Comparison of ENCODE assay signal across 18 cellular contexts in the genomic region with DNA sequence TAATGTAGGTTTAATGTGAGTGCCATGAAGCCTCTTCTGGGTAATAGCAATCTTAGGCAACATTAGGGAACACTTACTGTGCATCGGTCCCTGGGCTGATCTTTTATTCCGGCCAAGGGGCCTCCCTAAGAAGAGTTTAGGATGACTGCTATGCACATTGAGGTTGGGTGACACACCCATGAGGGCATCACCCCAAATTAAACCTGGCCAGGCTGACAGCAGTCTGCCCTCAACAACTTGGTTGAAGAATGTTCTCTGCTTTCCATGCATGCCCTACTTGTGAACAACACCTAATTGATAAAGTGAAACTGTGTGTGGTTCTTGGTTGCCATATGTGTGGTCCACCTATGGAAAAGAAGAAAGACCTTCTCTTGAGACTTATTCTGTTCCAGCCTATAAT.
A peak's percentile ranks its signal among the peaks of the same experiment; 100 is the strongest.
DNase-seq lines count a peak whose midpoint lies in the region; ATAC-seq and TF ChIP-seq lines count a peak whose summit lies in the region.
"Had no signal": no experiment of that assay in that cellular context is flagged by ENCODE, and none has a peak within 500 bp of the region (broad histone marks: within the 10 kb centered on the region; RNA-seq: fewer than 3 reads in every experiment).

No MANE protein-coding gene starts in this region.

- H3K4me3 Mint-ChIP-seq in T-cell, result peak overlapping the region in 2 of 3 donors; percentile 7 to 80
- H3K4me3 Mint-ChIP-seq in activated naive CD8-positive, alpha-beta T cell, result peak overlapping the region; percentile 75

- TF ChIP-seq CTCF in right lobe of liver (IDR thresholded peaks at IDR 0.05), result no peak

- H3K36me3 Mint-ChIP-seq in T-cell, result peaks cover 3% of the 10 kb centered on the region
- peaks cover 2% of the 10 kb centered on the region for H3K36me3 Mint-ChIP-seq in activated naive CD8-positive, alpha-beta T cell

- H3K4me1 ChIP-seq in thymus (ENCODE audit: control insufficient read depth, insufficient read depth, low read length), result peaks cover 72% of the 10 kb centered on the region
- no peaks in the 10 kb centered on the region for H3K4me1 ChIP-seq in right lobe of liver
- H3K4me1 ChIP-seq: left ventricle myocardium inferior, SJSA1, tibial nerve had no signal

- CTCF ChIA-PET in T-cell (lab: Charles Lee), result interaction anchor here in 1 of 2 donors (1.2 to 1.7 kb wide), 3 partner anchors 10 to 1094 kb away, joined by 3 to 11 read pairs (median 5); no protein-coding TSS in a partner anchor

- H3K27ac ChIP-seq in thymus (ENCODE audit: low read depth) (peak overlapping the region; percentile 87), right lobe of liver (no peak overlapping the region)
- H3K27ac ChIP-seq: left ventricle myocardium inferior, SJSA1, tibial nerve had no signal

- intact Hi-C loops in right lobe of liver (cut with DNase I), result no loop called here

- peak; percentile 1 to 6 (median 3) for ATAC-seq in T-cell (replicated peaks in 1 of 4)
- ATAC-seq in right lobe of liver, result no peak
- ATAC-seq: esophagus mucosa, Panc1 had no signal

- H3K27me3 Mint-ChIP-seq in T-cell, result no peaks in the 10 kb centered on the region
- no peaks in the 10 kb centered on the region for H3K27me3 Mint-ChIP-seq in activated naive CD8-positive, alpha-beta T cell

- WGBS in thymus, result 69% methylated on average over 2 of the region's 2 CpGs
- 68% methylated on average over 2 of the region's 2 CpGs for WGBS in right lobe of liver (ENCODE audit: insufficient coverage, low coverage, low lambda C conversion rate, missing lambda C conversion rate)

- H3K9me3 Mint-ChIP-seq in T-cell, result peaks cover 0 to under 1% (median 0%) of the 10 kb centered on the region in 3 donors
- no peaks in the 10 kb centered on the region for H3K9me3 Mint-ChIP-seq in activated naive CD8-positive, alpha-beta T cell (ENCODE audit: low read depth)

- peaks cover 96 to 99% (median 99%) of the 10 kb centered on the region in 3 donors for H3K4me1 Mint-ChIP-seq in T-cell
- H3K4me1 Mint-ChIP-seq in activated naive CD8-positive, alpha-beta T cell (ENCODE audit: low read depth), result peaks cover 97% of the 10 kb centered on the region

- H3K9me3 ChIP-seq in thymus (ENCODE audit: control insufficient read depth), result no peaks in the 10 kb centered on the region
- H3K9me3 ChIP-seq in right lobe of liver, result no peaks in the 10 kb centered on the region
- H3K9me3 ChIP-seq: SJSA1 had no signal

- H3K36me3 ChIP-seq in thymus (ENCODE audit: control insufficient read depth, insufficient read depth), result no peaks in the 10 kb centered on the region
- H3K36me3 ChIP-seq in right lobe of liver, result no peaks in the 10 kb centered on the region
- H3K36me3 ChIP-seq: left ventricle myocardium inferior, SJSA1, tibial nerve had no signal

- peak overlapping the region; percentile 96 to 99 for H3K27ac Mint-ChIP-seq in T-cell
- peak overlapping the region; percentile 100 for H3K27ac Mint-ChIP-seq in activated naive CD8-positive, alpha-beta T cell

- H3K4me3 ChIP-seq in thymus (ENCODE audit: low read length) (no peak overlapping the region), right lobe of liver (no peak overlapping the region)
- H3K4me3 ChIP-seq: left ventricle myocardium inferior, SJSA1, tibial nerve had no signal

- peak; percentile 48 for DNase-seq in stimulated activated CD4-positive, alpha-beta T cell treated with anti-CD3 and anti-CD28 coated beads, Interleukin-15, amount 100 ng/mL, for 24 hours
- DNase-seq in stimulated activated CD4-positive, alpha-beta T cell treated with anti-CD3 and anti-CD28 coated beads, Interleukin-4, amount 100 ng/mL, for 1 hour, result no peak
- DNase-seq in T-cell, result no peak
- no peak for DNase-seq in right lobe of liver
- DNase-seq in DMS53 treated with DMSO at 0.1 percent for 48 hours (lab: John Stamatoyannopoulos, UW; ENCODE audit: unreplicated experiment), result no peak
- DNase-seq in NOMO-1 treated with DMSO at 0.1 percent for 48 hours (lab: John Stamatoyannopoulos, UW; ENCODE audit: unreplicated experiment), result no peak
- DNase-seq: anterior cingulate cortex, caudate nucleus, left ventricle myocardium inferior, MV-4-11, NCI-H1930, NCI-H226 had no signal

- no peak for TF ChIP-seq POLR2A in right lobe of liver (IDR thresholded peaks at IDR 0.05)

- no peaks in the 10 kb centered on the region for H3K27me3 ChIP-seq in thymus (ENCODE audit: control insufficient read depth, insufficient read depth)
- no peaks in the 10 kb centered on the region for H3K27me3 ChIP-seq in right lobe of liver
- H3K27me3 ChIP-seq: SJSA1, tibial nerve had no signal

- POLR2A ChIA-PET in T-cell (lab: Charles Lee), result interaction anchor here in 1 of 2 donors (1.2 kb wide), 2 partner anchors 8 to 13 kb away, joined by 3 to 5 read pairs; no protein-coding TSS in a partner anchor

Comparison
In these comparisons a context has a peak if more than half of its experiments do, and no peak if none do; other contexts are left out.
1. ATAC-seq: peak in T-cell (4 of 4); none in right lobe of liver (0 of 4).